13 cellular contexts compared by ENCODE assay signal in genomic region chr10:79344502-79345195, GRCh38. TPM values are rescaled to one million over a fixed set of nuclear protein-coding genes. Genes with fewer than 3 reads are reported as not detected.
A peak's percentile ranks its signal among the peaks of the same experiment; 100 is the strongest.
DNase-seq lines count a peak whose midpoint lies in the region; ATAC-seq, FAIRE-seq and TF ChIP-seq lines count a peak whose summit lies in the region.
"Had no signal": no experiment of that assay in that cellular context is flagged by ENCODE, and none has a peak within 500 bp of the region (broad histone marks: within the 10 kb centered on the region; RNA-seq: fewer than 3 reads in every experiment).

No MANE protein-coding gene starts in this region.

- FAIRE-seq in H54 (lab: Jason Lieb, UNC) = no peak
- FAIRE-seq: astrocyte had no signal

- peaks cover 3% of the 10 kb centered on the region for H3K9me3 Mint-ChIP-seq in glutamatergic neuron (ENCODE audit: unreplicated experiment)
- H3K9me3 Mint-ChIP-seq: nephron had no signal

- peaks cover 5% of the 10 kb centered on the region for H3K27me3 Mint-ChIP-seq in glutamatergic neuron (ENCODE audit: unreplicated experiment)

- no peaks in the 10 kb centered on the region for H3K36me3 Mint-ChIP-seq in glutamatergic neuron (ENCODE audit: unreplicated experiment)

- DNase-seq in DMS153 treated with DMSO at 0.1 percent for 48 hours (lab: John Stamatoyannopoulos, UW; ENCODE audit: unreplicated experiment) (peak; percentile 84), NCI-H1417 treated with DMSO at 0.1 percent for 48 hours (lab: John Stamatoyannopoulos, UW) (peak; percentile 21), RPMI8226 (peak; percentile 49), left lobe of liver (ENCODE audit: low spot score) (peak; percentile 31), NCI-H1694 treated with DMSO at 0.1 percent for 48 hours (lab: John Stamatoyannopoulos, UW) (no peak), glutamatergic neuron (no peak), H54 (ENCODE audit: insufficient read length, low spot score) (no peak)
- DNase-seq: C1 segment of cervical spinal cord; effector CD8-positive, alpha-beta T cell; SHP77 treated with DMSO at 0.1 percent for 48 hours had no signal

- no peak overlapping the region for H3K27ac Mint-ChIP-seq in glutamatergic neuron (ENCODE audit: unreplicated experiment)
- H3K27ac Mint-ChIP-seq: nephron had no signal

- no peak for TF ChIP-seq CTCF in glutamatergic neuron (IDR thresholded peaks at IDR 0.05; ENCODE audit: partially characterized antibody, unreplicated experiment)

- TF ChIP-seq POLR2A in H54 (IDR thresholded peaks at IDR 0.05; ENCODE audit: low read depth, low read length) = no peak

- ATAC-seq in left lobe of liver (no peak), HG02870 (IDR thresholded peaks at IDR 0.05; ENCODE audit: unreplicated experiment) (no peak)

- H3K4me1 Mint-ChIP-seq in glutamatergic neuron (ENCODE audit: low read depth, unreplicated experiment) = peaks cover 16% of the 10 kb centered on the region

- H3K4me3 Mint-ChIP-seq in glutamatergic neuron (ENCODE audit: unreplicated experiment) = no peak overlapping the region
- H3K4me3 Mint-ChIP-seq: nephron had no signal

RNA-seq across cellular contexts. Expression of gene PPIF, which starts 2.6 kb away (rescaled TPM):
- 93.4 TPM for total RNA-seq in left lobe of liver
- total RNA-seq in glutamatergic neuron (ENCODE audit: unreplicated experiment) = 24.2 TPM

Comparison
In these comparisons a context has a peak if more than half of its experiments do, and no peak if none do; other contexts are left out.
1. DNase-seq: peak in DMS153 treated with DMSO at 0.1 percent for 48 hours (single experiment), NCI-H1417 treated with DMSO at 0.1 percent for 48 hours (single experiment), RPMI8226 (single experiment) and left lobe of liver (single experiment); none in NCI-H1694 treated with DMSO at 0.1 percent for 48 hours (single experiment), glutamatergic neuron (single experiment) and H54 (single experiment).